1 cellular context compared by ENCODE assay signal in genomic region chr9:124868511-124869465, GRCh38.
TF ChIP-seq lines count a peak whose summit lies in the region.

No MANE protein-coding gene starts in this region.

TF ChIP-seq in K562, 482 proteins besides CTCF, POLR2A, EP300 and RAD21 (continued from another document and continues in another):
- TF ChIP-seq TGIF2 (CRISPR knock-in tag; IDR thresholded peaks at IDR 0.05) (peak; percentile 13; the same call in 1 of the 2 replicates), ZNF780A (CRISPR knock-in tag; IDR thresholded peaks at IDR 0.05) (no peak), MBD2 (IDR thresholded peaks at IDR 0.05; ENCODE audit: borderline replicate concordance, low read depth) (peak; percentile 63), CCNT2 (IDR thresholded peaks at IDR 0.05; ENCODE audit: borderline replicate concordance, extremely low read depth, insufficient read length, low read depth, low read length) (peak; percentile 79), BRF2 (IDR thresholded peaks at IDR 0.05; ENCODE audit: borderline replicate concordance, insufficient read depth, insufficient read length) (no peak), ETV5 (CRISPR knock-in tag; IDR thresholded peaks at IDR 0.05; ENCODE audit: low read depth) (peak; percentile 47; the same call in 1 of the 2 replicates), ADNP (tag; IDR thresholded peaks at IDR 0.05) (no peak), POLR2AphosphoS2 (IDR thresholded peaks at IDR 0.05; ENCODE audit: low read length) (no peak), E2F3 (CRISPR knock-in tag; IDR thresholded peaks at IDR 0.05) (no peak; the same call in 1 of the 2 replicates), ZNF586 (CRISPR knock-in tag; conservative IDR thresholded peaks at IDR 0.05) (no peak), ZBTB11 (CRISPR knock-in tag; IDR thresholded peaks at IDR 0.05) (peak in 2 of 3 experiments; percentile 66 to 78; a peak in 3 of 6 replicates), POLR2B (IDR thresholded peaks at IDR 0.05; ENCODE audit: low read depth, partially characterized antibody) (peak; percentile 88), ZC3H8 (IDR thresholded peaks at IDR 0.05) (no peak), E2F4 (CRISPR knock-in tag; IDR thresholded peaks at IDR 0.05; ENCODE audit: low read depth) (no peak), THAP12 (CRISPR knock-in tag; IDR thresholded peaks at IDR 0.05) (peak; percentile 76), MECOM (CRISPR knock-in tag; IDR thresholded peaks at IDR 0.05) (no peak), SLC30A9 (CRISPR knock-in tag; IDR thresholded peaks at IDR 0.05) (no peak), ARID3B (CRISPR knock-in tag; IDR thresholded peaks at IDR 0.05; ENCODE audit: borderline replicate concordance) (no peak), RAD51 (IDR thresholded peaks at IDR 0.05; ENCODE audit: borderline replicate concordance, low read depth) (peak; percentile 39; the same call in 1 of the 2 replicates), TRIM24 (IDR thresholded peaks at IDR 0.05) (no peak), FOXA1 (IDR thresholded peaks at IDR 0.05; ENCODE audit: borderline replicate concordance) (no peak), MLLT1 (IDR thresholded peaks at IDR 0.05) (peak in 1 of 2 experiments; percentile 15; a peak in 2 of 4 replicates), NFATC3 (IDR thresholded peaks at IDR 0.05) (no peak), FOXP1 (CRISPR knock-in tag; IDR thresholded peaks at IDR 0.05) (peak; percentile 55), POLR2AphosphoS5 (IDR thresholded peaks at IDR 0.05; ENCODE audit: control insufficient read depth, insufficient read depth, low read depth, low read length) (peak; percentile 86; the same call in 1 of the 2 replicates), SMC3 (conservative IDR thresholded peaks at IDR 0.05; ENCODE audit: insufficient read depth, low read depth, low read length) (no peak), ZNF282 (CRISPR knock-in tag; IDR thresholded peaks at IDR 0.05) (no peak), BHLHE40 (IDR thresholded peaks at IDR 0.05; ENCODE audit: low read length) (peak; percentile 34; the same call in 1 of the 2 replicates), KLF16 (IDR thresholded peaks at IDR 0.05) (no peak), LEF1 (IDR thresholded peaks at IDR 0.05) (no peak), ZNF253 (CRISPR knock-in tag; conservative IDR thresholded peaks at IDR 0.05) (no peak), NBN (IDR thresholded peaks at IDR 0.05; ENCODE audit: low read depth) (no peak), FOSL1 (tag; conservative IDR thresholded peaks at IDR 0.05) (no peak), NFRKB (IDR thresholded peaks at IDR 0.05; ENCODE audit: low read depth) (peak; percentile 76; the same call in 1 of the 2 replicates), ZSCAN32 (CRISPR knock-in tag; IDR thresholded peaks at IDR 0.05) (no peak), PRDM10 (IDR thresholded peaks at IDR 0.05; ENCODE audit: partially characterized antibody) (no peak), PHF20 (IDR thresholded peaks at IDR 0.05; ENCODE audit: partially characterized antibody) (no peak), NFIC (IDR thresholded peaks at IDR 0.05) (peak; percentile 48; the same call in 1 of the 2 replicates), TAF7 (tag; IDR thresholded peaks at IDR 0.05) (peak; percentile 46; the same call in 1 of the 2 replicates), NKRF (IDR thresholded peaks at IDR 0.05; ENCODE audit: borderline replicate concordance) (peak; percentile 85), HNRNPH1 (optimal IDR thresholded peaks at IDR 0.05; ENCODE audit: low read depth, low read length) (no peak), CBX3 (IDR thresholded peaks at IDR 0.05; ENCODE audit: borderline replicate concordance in 1 of 2, low read length in 2 of 2) (peak in 1 of 2 experiments; percentile 13; a peak in 1 of 3 replicates), CBX8 (IDR thresholded peaks at IDR 0.05; ENCODE audit: borderline replicate concordance, extremely low read depth, low read depth, low read length, poor library complexity, severe bottlenecking) (no peak), ZNF324 (CRISPR knock-in tag; IDR thresholded peaks at IDR 0.05) (no peak), RBM14 (IDR thresholded peaks at IDR 0.05; ENCODE audit: borderline replicate concordance, insufficient read depth, low read depth, low read length) (peak; percentile 94; the same call in 1 of the 2 replicates), HNRNPLL (IDR thresholded peaks at IDR 0.05; ENCODE audit: low read depth, low read length, poor library complexity, severe bottlenecking) (peak; percentile 65)
